11 cellular contexts compared by ENCODE assay signal in the genomic region with DNA sequence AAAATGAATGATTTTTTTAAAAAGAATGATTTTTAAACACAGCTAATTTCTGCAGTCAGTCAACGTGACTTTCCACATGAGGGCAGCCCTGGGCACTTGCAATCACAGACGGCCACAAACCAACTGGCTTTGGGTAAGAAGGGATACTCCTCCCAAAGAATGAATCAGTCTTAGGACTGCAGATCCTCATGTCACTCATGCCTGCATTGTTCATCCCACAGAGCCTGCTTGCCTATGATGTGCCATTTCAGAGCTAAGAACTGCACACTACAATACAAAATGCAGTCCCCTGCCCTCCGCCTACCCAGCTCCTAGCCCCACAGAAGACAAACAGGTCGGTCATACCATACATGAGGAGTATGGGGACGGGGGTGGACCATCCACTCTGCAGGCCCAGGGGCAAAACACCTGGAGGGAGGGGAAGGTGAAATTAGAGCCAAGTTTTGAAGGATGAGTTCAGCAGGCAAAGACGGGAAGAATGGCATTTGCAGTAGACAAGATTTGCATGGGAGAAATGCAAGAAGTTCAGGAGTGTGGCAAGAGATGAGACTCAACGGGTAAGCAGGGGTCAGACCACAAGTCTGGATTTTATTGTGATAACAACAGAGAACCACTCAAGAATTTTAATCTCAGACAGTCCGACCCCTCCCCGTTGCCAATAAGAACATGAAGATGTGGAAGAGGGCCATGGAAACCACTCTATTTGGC. TPM values are rescaled to one million over a fixed set of nuclear protein-coding genes. Genes with fewer than 3 reads are reported as not detected.
DNase-seq lines count a peak whose midpoint lies in the region; ATAC-seq and TF ChIP-seq lines count a peak whose summit lies in the region.
"Had no signal": no experiment of that assay in that cellular context is flagged by ENCODE, and none has a peak within 500 bp of the region (broad histone marks: within the 10 kb centered on the region; RNA-seq: fewer than 3 reads in every experiment).

No MANE protein-coding gene starts in this region.

- H3K9me3 ChIP-seq in lower lobe of right lung, result no peaks in the 10 kb centered on the region

- no peaks in the 10 kb centered on the region for H3K9me3 Mint-ChIP-seq in activated naive CD8-positive, alpha-beta T cell treated with anti-CD3 and anti-CD28 coated beads, Interleukin-2, amount 50 U/mL, for 24 hours
- H3K9me3 Mint-ChIP-seq in stimulated activated memory B cell treated with anti-CD40 and anti-IgM and Interleukin-4, amounts not matched to agents 10 μg/mL and 1 μg/mL and 100 μg/mL, for 72 hours, result no peaks in the 10 kb centered on the region
- H3K9me3 Mint-ChIP-seq: activated naive CD4-positive, alpha-beta T cell treated with anti-CD3 and anti-CD28 coated beads, Interleukin-2, amount 50 U/mL, for 24 hours had no signal

- H3K4me3 Mint-ChIP-seq in activated naive CD8-positive, alpha-beta T cell treated with anti-CD3 and anti-CD28 coated beads, Interleukin-2, amount 50 U/mL, for 24 hours, result no peak overlapping the region
- no peak overlapping the region for H3K4me3 Mint-ChIP-seq in stimulated activated memory B cell treated with anti-CD40 and anti-IgM and Interleukin-4, amounts not matched to agents 10 μg/mL and 1 μg/mL and 100 μg/mL, for 72 hours
- H3K4me3 Mint-ChIP-seq: activated naive CD4-positive, alpha-beta T cell treated with anti-CD3 and anti-CD28 coated beads, Interleukin-2, amount 50 U/mL, for 24 hours had no signal

- ATAC-seq in lower lobe of right lung, result peak in 1 of 2 donors; percentile 23
- no peak for ATAC-seq in activated naive CD8-positive, alpha-beta T cell treated with anti-CD3 and anti-CD28 coated beads, Interleukin-2, amount 50 U/mL, for 24 hours
- no peak for ATAC-seq in stimulated activated memory B cell treated with anti-CD40 and anti-IgM and Interleukin-4, amounts not matched to agents 10 μg/mL and 1 μg/mL and 100 μg/mL, for 72 hours

- no peaks in the 10 kb centered on the region for H3K27me3 ChIP-seq in lower lobe of right lung (ENCODE audit: low read depth)

- DNase-seq in AG08396 (ENCODE audit: low spot score) (peak; percentile 82), HS-27A (ENCODE audit: low read depth) (peak; percentile 57), astrocyte of the cerebellum (ENCODE audit: low read depth) (no peak), lower lobe of right lung (no peak), NCI-H2029 (lab: John Stamatoyannopoulos, UW) (no peak), GM19238 (ENCODE audit: insufficient read length, low spot score) (no peak)
- no peak for DNase-seq in activated naive CD8-positive, alpha-beta T cell treated with anti-CD3 and anti-CD28 coated beads, Interleukin-2, amount 50 U/mL, for 24 hours

- H3K4me1 ChIP-seq in lower lobe of right lung, result peaks cover 59% of the 10 kb centered on the region
- H3K4me1 ChIP-seq: parathyroid adenoma had no signal

- H3K27ac Mint-ChIP-seq in activated naive CD8-positive, alpha-beta T cell treated with anti-CD3 and anti-CD28 coated beads, Interleukin-2, amount 50 U/mL, for 24 hours, result no peak overlapping the region
- H3K27ac Mint-ChIP-seq in stimulated activated memory B cell treated with anti-CD40 and anti-IgM and Interleukin-4, amounts not matched to agents 10 μg/mL and 1 μg/mL and 100 μg/mL, for 72 hours, result no peak overlapping the region
- H3K27ac Mint-ChIP-seq: activated naive CD4-positive, alpha-beta T cell treated with anti-CD3 and anti-CD28 coated beads, Interleukin-2, amount 50 U/mL, for 24 hours had no signal

- H3K36me3 Mint-ChIP-seq in activated naive CD8-positive, alpha-beta T cell treated with anti-CD3 and anti-CD28 coated beads, Interleukin-2, amount 50 U/mL, for 24 hours (ENCODE audit: low read depth), result no peaks in the 10 kb centered on the region
- H3K36me3 Mint-ChIP-seq in stimulated activated memory B cell treated with anti-CD40 and anti-IgM and Interleukin-4, amounts not matched to agents 10 μg/mL and 1 μg/mL and 100 μg/mL, for 72 hours, result peaks cover 7% of the 10 kb centered on the region

- peak; percentile 43 for TF ChIP-seq CTCF in astrocyte of the cerebellum (IDR thresholded peaks at IDR 0.05; ENCODE audit: low read depth, low read length, missing control alignments)
- TF ChIP-seq CTCF in lower lobe of right lung (IDR thresholded peaks at IDR 0.05), result peak; percentile 14

- H3K27ac ChIP-seq in lower lobe of right lung, result no peak overlapping the region
- H3K27ac ChIP-seq: KMS-11, parathyroid adenoma had no signal

- H3K27me3 Mint-ChIP-seq in activated naive CD8-positive, alpha-beta T cell treated with anti-CD3 and anti-CD28 coated beads, Interleukin-2, amount 50 U/mL, for 24 hours, result no peaks in the 10 kb centered on the region
- H3K27me3 Mint-ChIP-seq in stimulated activated memory B cell treated with anti-CD40 and anti-IgM and Interleukin-4, amounts not matched to agents 10 μg/mL and 1 μg/mL and 100 μg/mL, for 72 hours, result no peaks in the 10 kb centered on the region
- H3K27me3 Mint-ChIP-seq: activated naive CD4-positive, alpha-beta T cell treated with anti-CD3 and anti-CD28 coated beads, Interleukin-2, amount 50 U/mL, for 24 hours had no signal

- intact Hi-C loops in lower lobe of right lung (cut with DNase I), result no loop called here

- no peaks in the 10 kb centered on the region for H3K36me3 ChIP-seq in lower lobe of right lung

- H3K4me3 ChIP-seq in astrocyte of the cerebellum (ENCODE audit: low read depth, low read length) (no peak overlapping the region), lower lobe of right lung (no peak overlapping the region)

- in situ Hi-C loops in astrocyte of the cerebellum (cut with HindIII; ENCODE audit: low sequenced_read_pairs), result no loop called here

- peaks cover 32% of the 10 kb centered on the region for H3K4me1 Mint-ChIP-seq in activated naive CD8-positive, alpha-beta T cell treated with anti-CD3 and anti-CD28 coated beads, Interleukin-2, amount 50 U/mL, for 24 hours
- peaks cover 58% of the 10 kb centered on the region for H3K4me1 Mint-ChIP-seq in stimulated activated memory B cell treated with anti-CD40 and anti-IgM and Interleukin-4, amounts not matched to agents 10 μg/mL and 1 μg/mL and 100 μg/mL, for 72 hours

RNA-seq across cellular contexts. Expression of gene PACSIN2, which starts 24.7 kb away (rescaled TPM):
- 104 TPM for total RNA-seq in lower lobe of right lung

Comparison
In these comparisons a context has a peak if more than half of its experiments do, and no peak if none do; other contexts are left out.
1. DNase-seq: peak in AG08396 (single experiment) and HS-27A (single experiment); none in astrocyte of the cerebellum (single experiment), lower lobe of right lung (single experiment), NCI-H2029 (single experiment), GM19238 (single experiment) and activated naive CD8-positive, alpha-beta T cell treated with anti-CD3 and anti-CD28 coated beads, Interleukin-2, amount 50 U/mL, for 24 hours (single experiment).